22 cellular contexts compared by ENCODE assay signal in genomic region chr3:187804120-187805106, GRCh38. TPM values are rescaled to one million over a fixed set of nuclear protein-coding genes. Genes with fewer than 3 reads are reported as not detected.
DNase-seq lines count a peak whose midpoint lies in the region; ATAC-seq and TF ChIP-seq lines count a peak whose summit lies in the region.
"Had no signal": no experiment of that assay in that cellular context is flagged by ENCODE, and none has a peak within 500 bp of the region (broad histone marks: within the 10 kb centered on the region; RNA-seq: fewer than 3 reads in every experiment).

No MANE protein-coding gene starts in this region.

- peaks cover 3% of the 10 kb centered on the region for H3K9me3 Mint-ChIP-seq in natural killer cell treated with Interleukin-12 subunit alpha and Interleukin-12 subunit beta and Interleukin-15 and Interleukin-18, amount 100 ng/mL, for 72 hours
- H3K9me3 Mint-ChIP-seq in natural killer cell, result no peaks in the 10 kb centered on the region
- no peaks in the 10 kb centered on the region for H3K9me3 Mint-ChIP-seq in activated B cell treated with CpG ODN at 0.5 μM for 24 hours
- H3K9me3 Mint-ChIP-seq in activated naive CD8-positive, alpha-beta T cell treated with anti-CD3 and anti-CD28 coated beads, Interleukin-2, amount 50 U/mL, for 24 hours, result peaks cover 8% of the 10 kb centered on the region
- H3K9me3 Mint-ChIP-seq in stimulated activated effector memory CD8-positive, alpha-beta T cell treated with anti-CD3 and anti-CD28 coated beads, Interleukin-12 subunit alpha, Interleukin-12 subunit beta, amount 100 ng/mL, for 72 hours, result peaks cover 3% of the 10 kb centered on the region
- H3K9me3 Mint-ChIP-seq: neural crest cell had no signal

- H3K4me1 Mint-ChIP-seq in natural killer cell treated with Interleukin-12 subunit alpha and Interleukin-12 subunit beta and Interleukin-15 and Interleukin-18, amount 100 ng/mL, for 72 hours (ENCODE audit: low read depth in 2 of 2), result peaks cover 44 to 74% of the 10 kb centered on the region in 2 donors
- H3K4me1 Mint-ChIP-seq in natural killer cell, result peaks cover 37 to 38% of the 10 kb centered on the region in 2 donors
- H3K4me1 Mint-ChIP-seq in activated B cell treated with CpG ODN at 0.5 μM for 24 hours, result peaks cover 39% of the 10 kb centered on the region
- H3K4me1 Mint-ChIP-seq in activated naive CD8-positive, alpha-beta T cell treated with anti-CD3 and anti-CD28 coated beads, Interleukin-2, amount 50 U/mL, for 24 hours, result peaks cover 85% of the 10 kb centered on the region
- H3K4me1 Mint-ChIP-seq in stimulated activated effector memory CD8-positive, alpha-beta T cell treated with anti-CD3 and anti-CD28 coated beads, Interleukin-12 subunit alpha, Interleukin-12 subunit beta, amount 100 ng/mL, for 72 hours, result peaks cover 81% of the 10 kb centered on the region

- CTCF ChIA-PET in activated B cell treated with CpG ODN at 0.5 μM for 24 hours (lab: Charles Lee), result no interaction called here

- peak overlapping the region; percentile 71 for H3K4me3 Mint-ChIP-seq in natural killer cell treated with Interleukin-12 subunit alpha and Interleukin-12 subunit beta and Interleukin-15 and Interleukin-18, amount 100 ng/mL, for 72 hours
- H3K4me3 Mint-ChIP-seq in natural killer cell (no peak overlapping the region), activated B cell treated with CpG ODN at 0.5 μM for 24 hours (no peak overlapping the region)
- no peak overlapping the region for H3K4me3 Mint-ChIP-seq in activated naive CD8-positive, alpha-beta T cell treated with anti-CD3 and anti-CD28 coated beads, Interleukin-2, amount 50 U/mL, for 24 hours
- peak overlapping the region; percentile 30 for H3K4me3 Mint-ChIP-seq in stimulated activated effector memory CD8-positive, alpha-beta T cell treated with anti-CD3 and anti-CD28 coated beads, Interleukin-12 subunit alpha, Interleukin-12 subunit beta, amount 100 ng/mL, for 72 hours
- H3K4me3 Mint-ChIP-seq: neural crest cell; stimulated activated memory B cell treated with anti-CD40 and anti-IgM and Interleukin-4, amounts not matched to agents 10 μg/mL and 1 μg/mL and 100 μg/mL, for 72 hours had no signal

- no peaks in the 10 kb centered on the region for H3K27me3 Mint-ChIP-seq in natural killer cell treated with Interleukin-12 subunit alpha and Interleukin-12 subunit beta and Interleukin-15 and Interleukin-18, amount 100 ng/mL, for 72 hours
- H3K27me3 Mint-ChIP-seq in natural killer cell (ENCODE audit: low read depth in 2 of 2) (no peaks in the 10 kb centered on the region), activated B cell treated with CpG ODN at 0.5 μM for 24 hours (no peaks in the 10 kb centered on the region)
- H3K27me3 Mint-ChIP-seq in activated naive CD8-positive, alpha-beta T cell treated with anti-CD3 and anti-CD28 coated beads, Interleukin-2, amount 50 U/mL, for 24 hours, result no peaks in the 10 kb centered on the region

- peaks cover 20% of the 10 kb centered on the region for H3K36me3 Mint-ChIP-seq in natural killer cell treated with Interleukin-12 subunit alpha and Interleukin-12 subunit beta and Interleukin-15 and Interleukin-18, amount 100 ng/mL, for 72 hours
- H3K36me3 Mint-ChIP-seq in natural killer cell, result no peaks in the 10 kb centered on the region
- no peaks in the 10 kb centered on the region for H3K36me3 Mint-ChIP-seq in activated B cell treated with CpG ODN at 0.5 μM for 24 hours (ENCODE audit: low read depth)
- no peaks in the 10 kb centered on the region for H3K36me3 Mint-ChIP-seq in activated naive CD8-positive, alpha-beta T cell treated with anti-CD3 and anti-CD28 coated beads, Interleukin-2, amount 50 U/mL, for 24 hours (ENCODE audit: low read depth)
- peaks cover 8% of the 10 kb centered on the region for H3K36me3 Mint-ChIP-seq in stimulated activated effector memory CD8-positive, alpha-beta T cell treated with anti-CD3 and anti-CD28 coated beads, Interleukin-12 subunit alpha, Interleukin-12 subunit beta, amount 100 ng/mL, for 72 hours

- ATAC-seq in natural killer cell treated with Interleukin-12 subunit alpha and Interleukin-12 subunit beta and Interleukin-15 and Interleukin-18, amount 100 ng/mL, for 72 hours, result no peak
- no peak for ATAC-seq in natural killer cell
- no peak for ATAC-seq in activated B cell treated with CpG ODN at 0.5 μM for 24 hours (ENCODE audit: low read depth)
- no peak for ATAC-seq in activated naive CD8-positive, alpha-beta T cell treated with anti-CD3 and anti-CD28 coated beads, Interleukin-2, amount 50 U/mL, for 24 hours
- no peak for ATAC-seq in stimulated activated effector memory CD8-positive, alpha-beta T cell treated with anti-CD3 and anti-CD28 coated beads, Interleukin-12 subunit alpha, Interleukin-12 subunit beta, amount 100 ng/mL, for 72 hours
- ATAC-seq: esophagus mucosa; foreskin keratinocyte; heart left ventricle; stimulated activated memory B cell treated with anti-CD40 and anti-IgM and Interleukin-4, amounts not matched to agents 10 μg/mL and 1 μg/mL and 100 μg/mL, for 72 hours had no signal

- peak overlapping the region; percentile 68 to 94 for H3K27ac Mint-ChIP-seq in natural killer cell treated with Interleukin-12 subunit alpha and Interleukin-12 subunit beta and Interleukin-15 and Interleukin-18, amount 100 ng/mL, for 72 hours
- H3K27ac Mint-ChIP-seq in natural killer cell (no peak overlapping the region), activated B cell treated with CpG ODN at 0.5 μM for 24 hours (peak overlapping the region; percentile 37)
- H3K27ac Mint-ChIP-seq in activated naive CD8-positive, alpha-beta T cell treated with anti-CD3 and anti-CD28 coated beads, Interleukin-2, amount 50 U/mL, for 24 hours, result peak overlapping the region; percentile 72
- peak overlapping the region; percentile 96 for H3K27ac Mint-ChIP-seq in stimulated activated effector memory CD8-positive, alpha-beta T cell treated with anti-CD3 and anti-CD28 coated beads, Interleukin-12 subunit alpha, Interleukin-12 subunit beta, amount 100 ng/mL, for 72 hours
- H3K27ac Mint-ChIP-seq: stimulated activated memory B cell treated with anti-CD40 and anti-IgM and Interleukin-4, amounts not matched to agents 10 μg/mL and 1 μg/mL and 100 μg/mL, for 72 hours had no signal

- TF ChIP-seq CTCF in natural killer cell (IDR thresholded peaks at IDR 0.05), result no peak
- TF ChIP-seq CTCF in activated B cell treated with CpG ODN at 0.5 μM for 24 hours (IDR thresholded peaks at IDR 0.05), result no peak
- TF ChIP-seq CTCF in GM10266 (IDR thresholded peaks at IDR 0.05; ENCODE audit: control insufficient read depth, insufficient read depth, low read depth, missing control alignments), result no peak

- POLR2A ChIA-PET in activated B cell treated with CpG ODN at 0.5 μM for 24 hours (lab: Charles Lee), result no interaction called here

- intact Hi-C loops in natural killer cell (cut with micrococcal nuclease), result no loop called here
- intact Hi-C loops in activated B cell treated with CpG ODN at 0.5 μM for 24 hours (cut with micrococcal nuclease), result no loop called here

- no peak for DNase-seq in natural killer cell treated with Interleukin-12 subunit alpha and Interleukin-12 subunit beta and Interleukin-15 and Interleukin-18, amount 100 ng/mL, for 72 hours (ENCODE audit: low spot score)
- DNase-seq in natural killer cell (no peak), activated B cell treated with CpG ODN at 0.5 μM for 24 hours (no peak), GM10266 (ENCODE audit: extremely low spot score) (no peak)
- DNase-seq in activated naive CD8-positive, alpha-beta T cell treated with anti-CD3 and anti-CD28 coated beads, Interleukin-2, amount 50 U/mL, for 24 hours, result no peak
- peak in 1 of 2 donors; percentile 67 for DNase-seq in stimulated activated effector memory CD8-positive, alpha-beta T cell treated with anti-CD3 and anti-CD28 coated beads, Interleukin-12 subunit alpha, Interleukin-12 subunit beta, amount 100 ng/mL, for 72 hours (ENCODE audit: low spot score in 2 of 2)
- no peak for DNase-seq in stimulated activated naive CD4-positive, alpha-beta T cell (lab: John Stamatoyannopoulos, UW)
- DNase-seq: activated naive CD4-positive, alpha-beta T cell treated with Interleukin-2 at 50 U/mL for 16 hours; C1 segment of cervical spinal cord; Caco-2; cortex of kidney; foreskin keratinocyte; GOT3; heart left ventricle; kidney glomerular epithelial cell; NCI-H1436; NCI-H2081 treated with DMSO at 0.1 percent for 48 hours; NCI-H748 treated with DMSO at 0.1 percent for 48 hours; stimulated activated CD4-positive, alpha-beta T cell treated with anti-CD3 and anti-CD28 coated beads, Interleukin-4, amount 100 ng/mL, for 24 hours had no signal

RNA-seq across cellular contexts. Expression of gene BCL6, which starts 59.1 kb away (rescaled TPM):
- total RNA-seq in natural killer cell treated with Interleukin-12 subunit alpha and Interleukin-12 subunit beta and Interleukin-15 and Interleukin-18, amount 100 ng/mL, for 72 hours, result 100 to 1,000 TPM in 1 of 2 donors, 10 to 100 TPM in 1; 67.8 to 158 TPM
- total RNA-seq in natural killer cell, result 10 to 100 TPM; 41.0 to 59.0 (median 45.2) TPM
- total RNA-seq in activated B cell treated with CpG ODN at 0.5 μM for 24 hours, result 100 and 112 TPM in 2 replicates

Comparison
In these comparisons a context has a peak if more than half of its experiments do, and no peak if none do; other contexts are left out.
1. H3K27ac Mint-ChIP-seq: peak in natural killer cell treated with Interleukin-12 subunit alpha and Interleukin-12 subunit beta and Interleukin-15 and Interleukin-18, amount 100 ng/mL, for 72 hours (2 of 2), activated B cell treated with CpG ODN at 0.5 μM for 24 hours (single experiment), activated naive CD8-positive, alpha-beta T cell treated with anti-CD3 and anti-CD28 coated beads, Interleukin-2, amount 50 U/mL, for 24 hours (single experiment) and stimulated activated effector memory CD8-positive, alpha-beta T cell treated with anti-CD3 and anti-CD28 coated beads, Interleukin-12 subunit alpha, Interleukin-12 subunit beta, amount 100 ng/mL, for 72 hours (single experiment); none in natural killer cell (0 of 2).
2. H3K4me3 Mint-ChIP-seq: peak in natural killer cell treated with Interleukin-12 subunit alpha and Interleukin-12 subunit beta and Interleukin-15 and Interleukin-18, amount 100 ng/mL, for 72 hours (single experiment) and stimulated activated effector memory CD8-positive, alpha-beta T cell treated with anti-CD3 and anti-CD28 coated beads, Interleukin-12 subunit alpha, Interleukin-12 subunit beta, amount 100 ng/mL, for 72 hours (single experiment); none in natural killer cell (single experiment), activated B cell treated with CpG ODN at 0.5 μM for 24 hours (single experiment) and activated naive CD8-positive, alpha-beta T cell treated with anti-CD3 and anti-CD28 coated beads, Interleukin-2, amount 50 U/mL, for 24 hours (single experiment).